ENCODE assay signal across 1 cellular context in the genomic region with DNA sequence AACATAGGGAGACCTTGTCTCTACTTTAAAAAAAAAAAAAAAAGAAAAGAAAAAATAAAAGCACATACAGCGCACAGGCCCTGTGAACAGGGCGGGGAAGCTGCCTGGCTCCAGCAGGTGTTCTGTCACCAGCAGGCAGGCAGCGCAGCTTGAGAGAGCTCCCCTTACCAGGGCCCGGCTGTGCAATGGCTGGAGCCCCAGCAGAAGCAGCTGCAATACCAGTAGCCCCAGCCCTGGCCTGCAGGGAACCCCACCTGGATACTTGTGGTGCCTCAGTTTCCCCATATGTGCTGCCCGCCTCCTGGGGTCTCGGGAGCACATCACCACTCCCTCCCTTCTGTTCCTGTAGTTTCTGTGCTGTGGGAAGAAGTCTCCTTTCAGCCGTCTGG.
TF ChIP-seq lines count a peak whose summit lies in the region.

No MANE protein-coding gene starts in this region.

TF ChIP-seq in SK-N-SH treated with all-trans-retinoic acid at 6 μM for 48 hours, 23 proteins besides CTCF, POLR2A, EP300 and RAD21 (continued from another document):
- TF ChIP-seq TCF4 (CRISPR knock-in tag; IDR thresholded peaks at IDR 0.05; ENCODE audit: borderline replicate concordance) (no peak), ISL1 (CRISPR knock-in tag; IDR thresholded peaks at IDR 0.05) (no peak), ESRRG (CRISPR knock-in tag; IDR thresholded peaks at IDR 0.05) (no peak), ZFP30 (CRISPR knock-in tag; IDR thresholded peaks at IDR 0.05) (no peak), ARNTL (CRISPR knock-in tag; IDR thresholded peaks at IDR 0.05; ENCODE audit: borderline replicate concordance, low read depth) (no peak), CSDC2 (CRISPR knock-in tag; IDR thresholded peaks at IDR 0.05) (no peak), TOX (CRISPR knock-in tag; IDR thresholded peaks at IDR 0.05; ENCODE audit: borderline replicate concordance) (no peak)
- TF ChIP-seq, protein P1, sequence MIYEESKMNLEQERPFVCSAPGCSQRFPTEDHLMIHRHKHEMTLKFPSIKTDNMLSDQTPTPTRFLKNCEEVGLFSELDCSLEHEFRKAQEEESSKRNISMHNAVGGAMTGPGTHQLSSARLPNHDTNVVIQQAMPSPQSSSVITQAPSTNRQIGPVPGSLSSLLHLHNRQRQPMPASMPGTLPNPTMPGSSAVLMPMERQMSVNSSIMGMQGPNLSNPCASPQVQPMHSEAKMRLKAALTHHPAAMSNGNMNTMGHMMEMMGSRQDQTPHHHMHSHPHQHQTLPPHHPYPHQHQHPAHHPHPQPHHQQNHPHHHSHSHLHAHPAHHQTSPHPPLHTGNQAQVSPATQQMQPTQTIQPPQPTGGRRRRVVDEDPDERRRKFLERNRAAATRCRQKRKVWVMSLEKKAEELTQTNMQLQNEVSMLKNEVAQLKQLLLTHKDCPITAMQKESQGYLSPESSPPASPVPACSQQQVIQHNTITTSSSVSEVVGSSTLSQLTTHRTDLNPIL (CRISPR knock-in tag; IDR thresholded peaks at IDR 0.05; ENCODE audit: low read depth): no peak
- TF ChIP-seq, protein P2, sequence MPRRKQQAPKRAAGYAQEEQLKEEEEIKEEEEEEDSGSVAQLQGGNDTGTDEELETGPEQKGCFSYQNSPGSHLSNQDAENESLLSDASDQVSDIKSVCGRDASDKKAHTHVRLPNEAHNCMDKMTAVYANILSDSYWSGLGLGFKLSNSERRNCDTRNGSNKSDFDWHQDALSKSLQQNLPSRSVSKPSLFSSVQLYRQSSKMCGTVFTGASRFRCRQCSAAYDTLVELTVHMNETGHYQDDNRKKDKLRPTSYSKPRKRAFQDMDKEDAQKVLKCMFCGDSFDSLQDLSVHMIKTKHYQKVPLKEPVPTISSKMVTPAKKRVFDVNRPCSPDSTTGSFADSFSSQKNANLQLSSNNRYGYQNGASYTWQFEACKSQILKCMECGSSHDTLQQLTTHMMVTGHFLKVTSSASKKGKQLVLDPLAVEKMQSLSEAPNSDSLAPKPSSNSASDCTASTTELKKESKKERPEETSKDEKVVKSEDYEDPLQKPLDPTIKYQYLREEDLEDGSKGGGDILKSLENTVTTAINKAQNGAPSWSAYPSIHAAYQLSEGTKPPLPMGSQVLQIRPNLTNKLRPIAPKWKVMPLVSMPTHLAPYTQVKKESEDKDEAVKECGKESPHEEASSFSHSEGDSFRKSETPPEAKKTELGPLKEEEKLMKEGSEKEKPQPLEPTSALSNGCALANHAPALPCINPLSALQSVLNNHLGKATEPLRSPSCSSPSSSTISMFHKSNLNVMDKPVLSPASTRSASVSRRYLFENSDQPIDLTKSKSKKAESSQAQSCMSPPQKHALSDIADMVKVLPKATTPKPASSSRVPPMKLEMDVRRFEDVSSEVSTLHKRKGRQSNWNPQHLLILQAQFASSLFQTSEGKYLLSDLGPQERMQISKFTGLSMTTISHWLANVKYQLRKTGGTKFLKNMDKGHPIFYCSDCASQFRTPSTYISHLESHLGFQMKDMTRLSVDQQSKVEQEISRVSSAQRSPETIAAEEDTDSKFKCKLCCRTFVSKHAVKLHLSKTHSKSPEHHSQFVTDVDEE (CRISPR knock-in tag; IDR thresholded peaks at IDR 0.05): no peak
